ENCODE assay signal across 1 cellular context in the genomic region with DNA sequence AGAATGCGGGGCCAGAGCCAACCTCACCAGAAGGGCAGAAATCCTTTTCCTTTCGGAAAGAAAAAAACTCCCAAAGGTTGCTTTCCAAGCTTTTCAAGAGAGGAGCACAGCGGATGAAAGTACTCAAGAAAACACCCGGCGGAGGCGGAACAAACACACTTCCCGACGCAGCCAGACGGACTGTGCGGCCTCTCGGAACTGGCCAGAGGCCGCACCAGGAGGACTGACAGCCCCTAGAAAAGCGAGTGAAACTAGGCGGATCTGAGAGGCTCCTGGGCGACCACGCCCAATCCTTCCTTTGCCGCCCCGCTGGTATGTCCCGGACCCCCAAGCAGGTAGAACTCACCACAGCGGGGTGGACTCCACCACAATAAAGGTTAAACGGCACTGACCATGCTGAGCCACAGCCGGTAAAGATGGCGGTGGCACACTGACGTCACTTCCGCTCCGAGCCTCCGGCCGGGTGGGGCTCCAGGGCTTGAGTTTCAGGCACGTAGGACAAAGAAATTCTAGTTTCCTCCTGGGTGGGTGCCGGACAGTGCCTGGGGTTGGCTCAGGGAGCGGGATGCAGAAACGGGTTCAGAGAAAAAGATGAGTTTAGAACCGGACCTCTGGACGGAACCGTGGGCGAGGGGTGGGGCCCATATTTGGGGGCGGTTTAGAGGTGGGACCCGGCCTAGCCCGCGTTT.
A peak's percentile ranks its signal among the peaks of the same experiment; 100 is the strongest.
TF ChIP-seq lines count a peak whose summit lies in the region.

A gene (minus strand): TSS at position 432 of the 689 bp plus-strand sequence. CDS start 14,356 bp downstream, outside the sequence.

TF ChIP-seq in K562, 482 proteins besides CTCF, POLR2A, EP300 and RAD21 (continued from another document):
- TF ChIP-seq PML (IDR thresholded peaks at IDR 0.05; ENCODE audit: low read length) = peak; percentile 55; the same call in 1 of the 2 replicates
- TF ChIP-seq, protein P1, sequence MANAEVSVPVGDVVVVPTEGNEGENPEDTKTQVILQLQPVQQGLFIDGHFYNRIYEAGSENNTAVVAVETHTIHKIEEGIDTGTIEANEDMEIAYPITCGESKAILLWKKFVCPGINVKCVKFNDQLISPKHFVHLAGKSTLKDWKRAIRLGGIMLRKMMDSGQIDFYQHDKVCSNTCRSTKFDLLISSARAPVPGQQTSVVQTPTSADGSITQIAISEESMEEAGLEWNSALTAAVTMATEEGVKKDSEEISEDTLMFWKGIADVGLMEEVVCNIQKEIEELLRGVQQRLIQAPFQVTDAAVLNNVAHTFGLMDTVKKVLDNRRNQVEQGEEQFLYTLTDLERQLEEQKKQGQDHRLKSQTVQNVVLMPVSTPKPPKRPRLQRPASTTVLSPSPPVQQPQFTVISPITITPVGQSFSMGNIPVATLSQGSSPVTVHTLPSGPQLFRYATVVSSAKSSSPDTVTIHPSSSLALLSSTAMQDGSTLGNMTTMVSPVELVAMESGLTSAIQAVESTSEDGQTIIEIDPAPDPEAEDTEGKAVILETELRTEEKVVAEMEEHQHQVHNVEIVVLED (CRISPR knock-in tag; IDR thresholded peaks at IDR 0.05) = no peak
- peak in 1 of 2 experiments; percentile 87; a peak in 2 of 4 replicates for TF ChIP-seq HDAC1 (IDR thresholded peaks at IDR 0.05)
- TF ChIP-seq, protein P2, sequence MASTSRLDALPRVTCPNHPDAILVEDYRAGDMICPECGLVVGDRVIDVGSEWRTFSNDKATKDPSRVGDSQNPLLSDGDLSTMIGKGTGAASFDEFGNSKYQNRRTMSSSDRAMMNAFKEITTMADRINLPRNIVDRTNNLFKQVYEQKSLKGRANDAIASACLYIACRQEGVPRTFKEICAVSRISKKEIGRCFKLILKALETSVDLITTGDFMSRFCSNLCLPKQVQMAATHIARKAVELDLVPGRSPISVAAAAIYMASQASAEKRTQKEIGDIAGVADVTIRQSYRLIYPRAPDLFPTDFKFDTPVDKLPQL (IDR thresholded peaks at IDR 0.05; ENCODE audit: extremely low read depth, insufficient read length) = no peak
- TF ChIP-seq NR2C1 (IDR thresholded peaks at IDR 0.05) = 0 out of 2 replicates have a peak, but pooled peaks have one; percentile 36
- 0 out of 2 replicates have a peak, but pooled peaks have one; percentile 7 for TF ChIP-seq NR2C1 (tag; IDR thresholded peaks at IDR 0.05)
- TF ChIP-seq SIN3B (IDR thresholded peaks at IDR 0.05; ENCODE audit: low read depth) = peak; percentile 82; the same call in 1 of the 2 replicates
- TF ChIP-seq SAP30 (IDR thresholded peaks at IDR 0.05; ENCODE audit: borderline replicate concordance, insufficient read depth, low read depth, low read length, poor library complexity, severe bottlenecking) = peak; percentile 85
- TF ChIP-seq, protein P3, sequence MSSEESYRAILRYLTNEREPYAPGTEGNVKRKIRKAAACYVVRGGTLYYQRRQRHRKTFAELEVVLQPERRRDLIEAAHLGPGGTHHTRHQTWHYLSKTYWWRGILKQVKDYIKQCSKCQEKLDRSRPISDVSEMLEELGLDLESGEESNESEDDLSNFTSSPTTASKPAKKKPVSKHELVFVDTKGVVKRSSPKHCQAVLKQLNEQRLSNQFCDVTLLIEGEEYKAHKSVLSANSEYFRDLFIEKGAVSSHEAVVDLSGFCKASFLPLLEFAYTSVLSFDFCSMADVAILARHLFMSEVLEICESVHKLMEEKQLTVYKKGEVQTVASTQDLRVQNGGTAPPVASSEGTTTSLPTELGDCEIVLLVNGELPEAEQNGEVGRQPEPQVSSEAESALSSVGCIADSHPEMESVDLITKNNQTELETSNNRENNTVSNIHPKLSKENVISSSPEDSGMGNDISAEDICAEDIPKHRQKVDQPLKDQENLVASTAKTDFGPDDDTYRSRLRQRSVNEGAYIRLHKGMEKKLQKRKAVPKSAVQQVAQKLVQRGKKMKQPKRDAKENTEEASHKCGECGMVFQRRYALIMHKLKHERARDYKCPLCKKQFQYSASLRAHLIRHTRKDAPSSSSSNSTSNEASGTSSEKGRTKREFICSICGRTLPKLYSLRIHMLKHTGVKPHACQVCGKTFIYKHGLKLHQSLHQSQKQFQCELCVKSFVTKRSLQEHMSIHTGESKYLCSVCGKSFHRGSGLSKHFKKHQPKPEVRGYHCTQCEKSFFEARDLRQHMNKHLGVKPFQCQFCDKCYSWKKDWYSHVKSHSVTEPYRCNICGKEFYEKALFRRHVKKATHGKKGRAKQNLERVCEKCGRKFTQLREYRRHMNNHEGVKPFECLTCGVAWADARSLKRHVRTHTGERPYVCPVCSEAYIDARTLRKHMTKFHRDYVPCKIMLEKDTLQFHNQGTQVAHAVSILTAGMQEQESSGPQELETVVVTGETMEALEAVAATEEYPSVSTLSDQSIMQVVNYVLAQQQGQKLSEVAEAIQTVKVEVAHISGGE (CRISPR knock-in tag; IDR thresholded peaks at IDR 0.05) = peak; percentile 32 to 98 (median 87); a peak in 5 of 6 replicates
- TF ChIP-seq KLF13 (tag; IDR thresholded peaks at IDR 0.05; ENCODE audit: borderline replicate concordance, low read depth) = 0 out of 2 replicates have a peak, but pooled peaks have one; percentile 33
- TF ChIP-seq NFRKB (IDR thresholded peaks at IDR 0.05; ENCODE audit: low read depth) = peak; percentile 92
- TF ChIP-seq KDM5B (IDR thresholded peaks at IDR 0.05; ENCODE audit: insufficient replicate concordance, low read depth, low read length) = peak; percentile 89
- TF ChIP-seq C11orf30 (IDR thresholded peaks at IDR 0.05; ENCODE audit: low read depth) = peak; percentile 86
- TF ChIP-seq ATF7 (IDR thresholded peaks at IDR 0.05) = peak; percentile 97
- no peak for TF ChIP-seq NCOA2 (IDR thresholded peaks at IDR 0.05; ENCODE audit: partially characterized antibody in 2 of 2)
- TF ChIP-seq, protein P4, sequence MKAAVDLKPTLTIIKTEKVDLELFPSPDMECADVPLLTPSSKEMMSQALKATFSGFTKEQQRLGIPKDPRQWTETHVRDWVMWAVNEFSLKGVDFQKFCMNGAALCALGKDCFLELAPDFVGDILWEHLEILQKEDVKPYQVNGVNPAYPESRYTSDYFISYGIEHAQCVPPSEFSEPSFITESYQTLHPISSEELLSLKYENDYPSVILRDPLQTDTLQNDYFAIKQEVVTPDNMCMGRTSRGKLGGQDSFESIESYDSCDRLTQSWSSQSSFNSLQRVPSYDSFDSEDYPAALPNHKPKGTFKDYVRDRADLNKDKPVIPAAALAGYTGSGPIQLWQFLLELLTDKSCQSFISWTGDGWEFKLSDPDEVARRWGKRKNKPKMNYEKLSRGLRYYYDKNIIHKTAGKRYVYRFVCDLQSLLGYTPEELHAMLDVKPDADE (conservative IDR thresholded peaks at IDR 0.05; ENCODE audit: control insufficient read depth, low read depth, low read length) = 0 out of 2 replicates have a peak, but pooled peaks have one; percentile 33
- peak in 1 of 2 experiments; percentile 58; a peak in 3 of 4 replicates for TF ChIP-seq FOXK2 (conservative IDR thresholded peaks at IDR 0.05 in 1 of 2, IDR thresholded peaks at IDR 0.05 in 1 of 2; ENCODE audit: low read depth in 2 of 2)
- peak; percentile 45 for TF ChIP-seq FIP1L1 (IDR thresholded peaks at IDR 0.05; ENCODE audit: low read depth, low read length, poor library complexity, severe bottlenecking)
- TF ChIP-seq, protein P5, sequence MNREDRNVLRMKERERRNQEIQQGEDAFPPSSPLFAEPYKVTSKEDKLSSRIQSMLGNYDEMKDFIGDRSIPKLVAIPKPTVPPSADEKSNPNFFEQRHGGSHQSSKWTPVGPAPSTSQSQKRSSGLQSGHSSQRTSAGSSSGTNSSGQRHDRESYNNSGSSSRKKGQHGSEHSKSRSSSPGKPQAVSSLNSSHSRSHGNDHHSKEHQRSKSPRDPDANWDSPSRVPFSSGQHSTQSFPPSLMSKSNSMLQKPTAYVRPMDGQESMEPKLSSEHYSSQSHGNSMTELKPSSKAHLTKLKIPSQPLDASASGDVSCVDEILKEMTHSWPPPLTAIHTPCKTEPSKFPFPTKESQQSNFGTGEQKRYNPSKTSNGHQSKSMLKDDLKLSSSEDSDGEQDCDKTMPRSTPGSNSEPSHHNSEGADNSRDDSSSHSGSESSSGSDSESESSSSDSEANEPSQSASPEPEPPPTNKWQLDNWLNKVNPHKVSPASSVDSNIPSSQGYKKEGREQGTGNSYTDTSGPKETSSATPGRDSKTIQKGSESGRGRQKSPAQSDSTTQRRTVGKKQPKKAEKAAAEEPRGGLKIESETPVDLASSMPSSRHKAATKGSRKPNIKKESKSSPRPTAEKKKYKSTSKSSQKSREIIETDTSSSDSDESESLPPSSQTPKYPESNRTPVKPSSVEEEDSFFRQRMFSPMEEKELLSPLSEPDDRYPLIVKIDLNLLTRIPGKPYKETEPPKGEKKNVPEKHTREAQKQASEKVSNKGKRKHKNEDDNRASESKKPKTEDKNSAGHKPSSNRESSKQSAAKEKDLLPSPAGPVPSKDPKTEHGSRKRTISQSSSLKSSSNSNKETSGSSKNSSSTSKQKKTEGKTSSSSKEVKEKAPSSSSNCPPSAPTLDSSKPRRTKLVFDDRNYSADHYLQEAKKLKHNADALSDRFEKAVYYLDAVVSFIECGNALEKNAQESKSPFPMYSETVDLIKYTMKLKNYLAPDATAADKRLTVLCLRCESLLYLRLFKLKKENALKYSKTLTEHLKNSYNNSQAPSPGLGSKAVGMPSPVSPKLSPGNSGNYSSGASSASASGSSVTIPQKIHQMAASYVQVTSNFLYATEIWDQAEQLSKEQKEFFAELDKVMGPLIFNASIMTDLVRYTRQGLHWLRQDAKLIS (CRISPR knock-in tag; IDR thresholded peaks at IDR 0.05) = peak; percentile 64
- TF ChIP-seq TRIM24 (IDR thresholded peaks at IDR 0.05) = peak in 1 of 2 experiments; percentile 93; a peak in 2 of 4 replicates
- TF ChIP-seq NONO (IDR thresholded peaks at IDR 0.05; ENCODE audit: low read depth in 2 of 2, low read length in 1 of 2) = no peak
- TF ChIP-seq, protein P6, sequence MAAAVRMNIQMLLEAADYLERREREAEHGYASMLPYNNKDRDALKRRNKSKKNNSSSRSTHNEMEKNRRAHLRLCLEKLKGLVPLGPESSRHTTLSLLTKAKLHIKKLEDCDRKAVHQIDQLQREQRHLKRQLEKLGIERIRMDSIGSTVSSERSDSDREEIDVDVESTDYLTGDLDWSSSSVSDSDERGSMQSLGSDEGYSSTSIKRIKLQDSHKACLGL (CRISPR knock-in tag; IDR thresholded peaks at IDR 0.05; ENCODE audit: borderline replicate concordance, poor library complexity, severe bottlenecking) = peak; percentile 39
- TF ChIP-seq, protein P7, sequence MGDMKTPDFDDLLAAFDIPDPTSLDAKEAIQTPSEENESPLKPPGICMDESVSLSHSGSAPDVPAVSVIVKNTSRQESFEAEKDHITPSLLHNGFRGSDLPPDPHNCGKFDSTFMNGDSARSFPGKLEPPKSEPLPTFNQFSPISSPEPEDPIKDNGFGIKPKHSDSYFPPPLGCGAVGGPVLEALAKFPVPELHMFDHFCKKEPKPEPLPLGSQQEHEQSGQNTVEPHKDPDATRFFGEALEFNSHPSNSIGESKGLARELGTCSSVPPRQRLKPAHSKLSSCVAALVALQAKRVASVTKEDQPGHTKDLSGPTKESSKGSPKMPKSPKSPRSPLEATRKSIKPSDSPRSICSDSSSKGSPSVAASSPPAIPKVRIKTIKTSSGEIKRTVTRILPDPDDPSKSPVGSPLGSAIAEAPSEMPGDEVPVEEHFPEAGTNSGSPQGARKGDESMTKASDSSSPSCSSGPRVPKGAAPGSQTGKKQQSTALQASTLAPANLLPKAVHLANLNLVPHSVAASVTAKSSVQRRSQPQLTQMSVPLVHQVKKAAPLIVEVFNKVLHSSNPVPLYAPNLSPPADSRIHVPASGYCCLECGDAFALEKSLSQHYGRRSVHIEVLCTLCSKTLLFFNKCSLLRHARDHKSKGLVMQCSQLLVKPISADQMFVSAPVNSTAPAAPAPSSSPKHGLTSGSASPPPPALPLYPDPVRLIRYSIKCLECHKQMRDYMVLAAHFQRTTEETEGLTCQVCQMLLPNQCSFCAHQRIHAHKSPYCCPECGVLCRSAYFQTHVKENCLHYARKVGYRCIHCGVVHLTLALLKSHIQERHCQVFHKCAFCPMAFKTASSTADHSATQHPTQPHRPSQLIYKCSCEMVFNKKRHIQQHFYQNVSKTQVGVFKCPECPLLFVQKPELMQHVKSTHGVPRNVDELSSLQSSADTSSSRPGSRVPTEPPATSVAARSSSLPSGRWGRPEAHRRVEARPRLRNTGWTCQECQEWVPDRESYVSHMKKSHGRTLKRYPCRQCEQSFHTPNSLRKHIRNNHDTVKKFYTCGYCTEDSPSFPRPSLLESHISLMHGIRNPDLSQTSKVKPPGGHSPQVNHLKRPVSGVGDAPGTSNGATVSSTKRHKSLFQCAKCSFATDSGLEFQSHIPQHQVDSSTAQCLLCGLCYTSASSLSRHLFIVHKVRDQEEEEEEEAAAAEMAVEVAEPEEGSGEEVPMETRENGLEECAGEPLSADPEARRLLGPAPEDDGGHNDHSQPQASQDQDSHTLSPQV (IDR thresholded peaks at IDR 0.05) = 0 out of 2 replicates have a peak, but pooled peaks have one; percentile 10
- no peak for TF ChIP-seq MCM2 (IDR thresholded peaks at IDR 0.05; ENCODE audit: low read depth)
